ENCODE assay signal across 11 cellular contexts in genomic region chr4:152594981-152595916, GRCh38.
DNase-seq lines count a peak whose midpoint lies in the region; ATAC-seq and TF ChIP-seq lines count a peak whose summit lies in the region.
"Had no signal": no experiment of that assay in that cellular context is flagged by ENCODE, and none has a peak within 500 bp of the region (broad histone marks: within the 10 kb centered on the region; RNA-seq: fewer than 3 reads in every experiment).

No MANE protein-coding gene starts in this region.

- H3K27me3 ChIP-seq in GM06990 (replicated peaks; ENCODE audit: control insufficient read depth, insufficient read depth, low read length) (no peaks in the 10 kb centered on the region), SU-DHL-6 (ENCODE audit: low read length) (no peaks in the 10 kb centered on the region)

- H3K4me2 ChIP-seq in SU-DHL-6 (ENCODE audit: low read depth, low read length, poor library complexity, severe bottlenecking) = peak overlapping the region; percentile 23

- peak; percentile 73 for ATAC-seq in GM21619 (IDR thresholded peaks at IDR 0.05; ENCODE audit: unreplicated experiment)
- ATAC-seq in HG03565 (IDR thresholded peaks at IDR 0.05; ENCODE audit: unreplicated experiment) = peak; percentile 80
- ATAC-seq: HepG2, left cardiac atrium had no signal

- peak; percentile 42 for DNase-seq in GM06990 (ENCODE audit: extremely low read depth, insufficient read length)
- DNase-seq in SKM-1 treated with dmso at 0.1 percent for 144 hours (lab: John Stamatoyannopoulos, UW; ENCODE audit: unreplicated experiment) = no peak
- DNase-seq in stimulated activated CD4-positive, alpha-beta T cell treated with anti-CD3 and anti-CD28 coated beads, Interleukin-2, amount 100 ng/mL, for 48 hours = no peak
- DNase-seq in NCI-H1436 (lab: John Stamatoyannopoulos, UW) = no peak
- DNase-seq in T-helper 1 cell = no peak
- DNase-seq: left cardiac atrium, T-helper 9 cell had no signal

- H3K79me2 ChIP-seq in SU-DHL-6 (ENCODE audit: insufficient read depth, low read length) = no peaks in the 10 kb centered on the region

- H3K9me2 ChIP-seq in SU-DHL-6 (replicated peaks; ENCODE audit: insufficient read depth, low read length) = no peaks in the 10 kb centered on the region

- no peak overlapping the region for H3K4me3 ChIP-seq in GM06990 (replicated peaks; ENCODE audit: low read depth, low read length)
- H3K4me3 ChIP-seq in SU-DHL-6 (ENCODE audit: insufficient read depth, low read length, poor library complexity, severe bottlenecking) = no peak overlapping the region

- TF ChIP-seq CTCF in GM06990 (IDR thresholded peaks at IDR 0.05; ENCODE audit: insufficient read depth, low read length, poor library complexity, severe bottlenecking) (no peak), SU-DHL-6 (IDR thresholded peaks at IDR 0.05; ENCODE audit: insufficient read depth, low read length, poor library complexity, severe bottlenecking) (no peak)

- H2AFZ ChIP-seq in SU-DHL-6 (ENCODE audit: low read depth, low read length, severe bottlenecking) = no peak overlapping the region

- no peaks in the 10 kb centered on the region for H4K20me1 ChIP-seq in SU-DHL-6 (ENCODE audit: low read depth, low read length)

- no peak overlapping the region for H3K27ac ChIP-seq in SU-DHL-6 (ENCODE audit: low read depth, low read length)

- no peaks in the 10 kb centered on the region for H3F3A ChIP-seq in SU-DHL-6 (ENCODE audit: insufficient read depth)

- H3K9ac ChIP-seq in SU-DHL-6 (ENCODE audit: low read length) = peak overlapping the region; percentile 4; the same call in 1 of the 2 replicates

- H3K36me3 ChIP-seq in GM06990 (ENCODE audit: control insufficient read depth, insufficient read depth, low read length) = no peaks in the 10 kb centered on the region
- H3K36me3 ChIP-seq in SU-DHL-6 (ENCODE audit: low read length) = no peaks in the 10 kb centered on the region

- no peaks in the 10 kb centered on the region for H3K9me3 ChIP-seq in SU-DHL-6 (ENCODE audit: insufficient read depth, low read length)
